ENCODE assay signal across 9 cellular contexts in the genomic region with DNA sequence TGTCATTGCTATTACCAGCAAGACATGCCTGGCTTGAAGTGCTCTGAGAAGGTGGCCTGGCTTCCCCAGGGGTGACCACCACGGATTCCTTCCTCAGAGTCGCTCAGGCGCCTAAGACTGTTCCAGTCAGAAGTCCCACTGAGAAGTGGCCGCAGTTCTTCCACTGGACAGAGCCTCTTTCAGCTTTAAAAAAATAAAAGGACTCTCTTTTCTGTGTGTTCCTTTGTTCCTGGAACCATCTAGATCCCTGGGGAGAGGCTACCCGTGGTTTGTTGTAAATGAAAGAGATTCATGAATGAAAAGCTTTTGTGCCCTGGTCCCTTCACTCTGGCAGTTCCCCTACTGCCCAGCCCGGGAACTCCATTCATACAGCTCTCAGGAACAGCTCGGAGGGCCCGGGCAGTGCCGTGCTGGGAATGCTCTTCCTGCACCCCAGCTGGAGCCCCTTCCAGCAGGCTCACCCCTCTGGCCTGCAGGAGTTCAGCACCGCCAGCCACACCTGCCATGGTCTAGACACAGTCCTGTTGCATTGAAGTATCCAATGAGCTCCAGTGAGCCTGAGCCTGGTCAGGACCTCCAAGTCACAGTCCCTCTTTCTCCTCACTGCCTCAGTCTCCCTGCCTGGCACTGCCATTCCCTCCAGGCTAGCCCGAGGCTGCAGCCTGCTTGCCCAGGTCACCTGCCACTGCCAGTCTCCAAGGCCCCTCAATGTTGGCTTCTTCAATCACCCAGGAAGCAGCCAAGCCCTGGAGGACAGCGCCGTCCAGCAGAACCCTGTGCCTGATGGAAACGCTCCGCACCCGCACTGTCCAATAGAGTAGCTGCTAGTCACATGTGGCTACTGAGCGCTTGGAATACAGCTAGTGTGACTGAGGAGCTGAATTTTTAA.
DNase-seq lines count a peak whose midpoint lies in the region; ATAC-seq, FAIRE-seq and TF ChIP-seq lines count a peak whose summit lies in the region.
"Had no signal": no experiment of that assay in that cellular context is flagged by ENCODE, and none has a peak within 500 bp of the region (broad histone marks: within the 10 kb centered on the region; RNA-seq: fewer than 3 reads in every experiment).

No MANE protein-coding gene starts in this region.

- no peak for DNase-seq in MCF 10A (ENCODE audit: unreplicated experiment)
- no peak for DNase-seq in mammary epithelial cell
- DNase-seq in SW480 (ENCODE audit: low spot score), result peak; percentile 35
- no peak for DNase-seq in right cardiac atrium
- DNase-seq in type B pancreatic cell (ENCODE audit: extremely low spot score, unreplicated experiment), result peak; percentile 66
- no peak for DNase-seq in effector CD8-positive, alpha-beta T cell (lab: John Stamatoyannopoulos, UW)
- no peak for DNase-seq in HTR-8/SVneo (ENCODE audit: insufficient read length, low spot score)
- no peak for DNase-seq in RPMI8226
- DNase-seq: stimulated activated naive CD8-positive, alpha-beta T cell treated with anti-CD3 and anti-CD28 coated beads, Interleukin-15, Interleukin-2, amounts not matched to agents 100 U/mL and 50 U/mL, for 24 hours had no signal

- no peak overlapping the region for H2AFZ ChIP-seq in mammary epithelial cell (ENCODE audit: low read depth, low read length)

- BruUV-seq in MCF 10A (replicated peaks; lab: Mats Ljungman, UMichigan) (no TSS peak), mammary epithelial cell (replicated peaks; lab: Mats Ljungman, UMichigan) (no TSS peak)

- POLR2A ChIA-PET in MCF 10A (lab: Yijun Ruan, JAX), result interaction anchor here (0.7 to 5.6 kb wide), 4 partner anchors 8 to 512 kb away, joined by 3 to 34 read pairs (median 5); no protein-coding TSS in a partner anchor

- H3K9me3 Mint-ChIP-seq in MCF 10A (ENCODE audit: unreplicated experiment) (no peaks in the 10 kb centered on the region), type B pancreatic cell (peaks cover 6% of the 10 kb centered on the region)

- H3K4me1 ChIP-seq in mammary epithelial cell (ENCODE audit: insufficient read depth, low read length), result peaks cover 24% of the 10 kb centered on the region
- peaks cover 3% of the 10 kb centered on the region for H3K4me1 ChIP-seq in right cardiac atrium (ENCODE audit: control insufficient read depth, insufficient read depth, low read length)

- FAIRE-seq in HTR-8/SVneo (lab: Jason Lieb, UNC), result no peak

- dilution Hi-C loops in mammary epithelial cell (cut with HindIII; ENCODE audit: low sequenced_read_pairs), result no loop called here

- H3K27ac ChIP-seq in mammary epithelial cell (ENCODE audit: insufficient read depth, low read depth, low read length) (no peak overlapping the region), right cardiac atrium (ENCODE audit: low read length) (no peak overlapping the region)

- H3K9ac ChIP-seq in mammary epithelial cell (ENCODE audit: insufficient read depth, low read length), result no peak overlapping the region

- H3K36me3 Mint-ChIP-seq in MCF 10A (ENCODE audit: insufficient read depth, unreplicated experiment) (no peaks in the 10 kb centered on the region), type B pancreatic cell (peaks cover 6% of the 10 kb centered on the region)

- no peaks in the 10 kb centered on the region for H4K20me1 ChIP-seq in mammary epithelial cell (ENCODE audit: insufficient read depth, low read length)

- 80% methylated on average over 17 of the region's 17 CpGs for WGBS in mammary epithelial cell (ENCODE audit: low coverage, missing lambda C conversion rate)
- WGBS in right cardiac atrium, result 80% methylated on average over 17 of the region's 17 CpGs

- peaks cover 16% of the 10 kb centered on the region for H3K79me2 ChIP-seq in mammary epithelial cell (ENCODE audit: insufficient read depth, low read length)

- H3K4me3 Mint-ChIP-seq in MCF 10A (ENCODE audit: unreplicated experiment) (no peak overlapping the region), type B pancreatic cell (no peak overlapping the region)

- no peaks in the 10 kb centered on the region for H3K9me3 ChIP-seq in mammary epithelial cell (replicated peaks; ENCODE audit: insufficient read depth, low read length)
- no peaks in the 10 kb centered on the region for H3K9me3 ChIP-seq in right cardiac atrium (ENCODE audit: control insufficient read depth, low read length)

- intact Hi-C loops in MCF 10A (cut with micrococcal nuclease), result no loop called here
- intact Hi-C loops in mammary epithelial cell (cut with micrococcal nuclease), result no loop called here
- intact Hi-C loops in right cardiac atrium (cut with DNase I), result no loop called here

- H3K4me3 ChIP-seq in mammary epithelial cell (replicated peaks in 1 of 3; ENCODE audit: insufficient read depth in 1 of 3, low read depth in 2 of 3, low read length in 3 of 3), result no peak overlapping the region
- no peak overlapping the region for H3K4me3 ChIP-seq in right cardiac atrium (ENCODE audit: low read length)

- no peak overlapping the region for H3K4me2 ChIP-seq in mammary epithelial cell (ENCODE audit: insufficient read depth, low read depth, low read length)

- H3K27me3 ChIP-seq in mammary epithelial cell (ENCODE audit: insufficient read depth, low read length) (no peaks in the 10 kb centered on the region), right cardiac atrium (ENCODE audit: control insufficient read depth, insufficient read depth) (no peaks in the 10 kb centered on the region)

- CTCF ChIA-PET in MCF 10A (lab: Yijun Ruan, JAX) (interaction anchor here (0.6 to 1.0 kb wide), 9 partner anchors 31 to 1514 kb away, joined by 3 to 8 read pairs (median 3); partner anchors contain the start of gene XXYLT1), mammary epithelial cell (lab: Charles Lee; ENCODE audit: low non-redundant PET) (interaction anchor here (0.6 kb wide), 1 partner anchor 562 kb away, joined by 3 read pairs; the partner anchor contains the start of gene TMEM44)

- TF ChIP-seq CTCF in MCF 10A (IDR thresholded peaks at IDR 0.05; ENCODE audit: unreplicated experiment) (no peak), mammary epithelial cell (conservative IDR thresholded peaks at IDR 0.05 in 1 of 2, IDR thresholded peaks at IDR 0.05 in 1 of 2; ENCODE audit: extremely low read depth in 1 of 2, insufficient read depth in 1 of 2, low read depth in 1 of 2, low read length in 2 of 2) (no peak), type B pancreatic cell (conservative IDR thresholded peaks at IDR 0.05) (peak; percentile 64)

- peak overlapping the region; percentile 88 for H3K27ac Mint-ChIP-seq in MCF 10A (ENCODE audit: low read depth, unreplicated experiment)
- H3K27ac Mint-ChIP-seq in type B pancreatic cell, result no peak overlapping the region

- in situ Hi-C loops in mammary epithelial cell (cut with MboI; ENCODE audit: low sequenced_read_pairs in 2 of 2), result no loop called here

- H3K27me3 Mint-ChIP-seq in MCF 10A (ENCODE audit: insufficient read depth, unreplicated experiment) (no peaks in the 10 kb centered on the region), type B pancreatic cell (no peaks in the 10 kb centered on the region)

- peaks cover 26% of the 10 kb centered on the region for H3K4me1 Mint-ChIP-seq in MCF 10A (ENCODE audit: insufficient read depth, unreplicated experiment)
- H3K4me1 Mint-ChIP-seq in type B pancreatic cell (ENCODE audit: unreplicated experiment), result peaks cover 28% of the 10 kb centered on the region

- no peaks in the 10 kb centered on the region for H3K36me3 ChIP-seq in mammary epithelial cell (ENCODE audit: insufficient read depth, low read length)

- ATAC-seq in right cardiac atrium, result peak; percentile 28 to 32

Comparison
In these comparisons a context has a peak if more than half of its experiments do, and no peak if none do; other contexts are left out.
1. DNase-seq: peak in SW480 (single experiment) and type B pancreatic cell (single experiment); none in MCF 10A (single experiment), mammary epithelial cell (single experiment), right cardiac atrium (0 of 3), effector CD8-positive, alpha-beta T cell (single experiment), HTR-8/SVneo (single experiment) and RPMI8226 (single experiment).